Comparison of ENCODE assay signal across 33 cellular contexts in genomic region chr4:84264652-84265051, GRCh38.
"Had no signal": no experiment of that assay in that cellular context is flagged by ENCODE, and none has a peak within 500 bp of the region (broad histone marks: within the 10 kb centered on the region; RNA-seq: fewer than 3 reads in every experiment).

No MANE protein-coding gene starts in this region.

- DNase-seq: activated effector memory CD4-positive, alpha-beta T cell treated with anti-CD3 and anti-CD28 coated beads, Interleukin-2, amount 50 U/mL, for 16 hours; activated effector memory CD4-positive, alpha-beta T cell treated with Interleukin-2 at 50 U/mL for 16 hours; activated gamma-delta T cell; activated gamma-delta T cell treated with Interleukin-2 at 50 U/mL for 16 hours; activated naive CD4-positive, alpha-beta T cell; activated naive CD4-positive, alpha-beta T cell treated with anti-CD3 and anti-CD28 coated beads for 36 hours; activated naive CD4-positive, alpha-beta T cell treated with anti-CD3 and anti-CD28 coated beads, Interleukin-2, amount 10 ng/mL, durations not matched to agents 7 days and 5 days; activated naive CD4-positive, alpha-beta T cell treated with anti-CD3 and anti-CD28 coated beads, Interleukin-2, amount 50 U/mL, for 16 hours; activated naive CD4-positive, alpha-beta T cell treated with Interleukin-2 at 50 U/mL for 16 hours; activated naive CD8-positive, alpha-beta T cell treated with anti-CD3 and anti-CD28 coated beads for 36 hours; activated naive CD8-positive, alpha-beta T cell treated with anti-CD3 and anti-CD28 coated beads, Interleukin-2, amount 10 ng/mL, durations not matched to agents 7 days and 5 days; activated naive CD8-positive, alpha-beta T cell treated with anti-CD3 and anti-CD28 coated beads, Interleukin-2, amount 50 U/mL, for 24 hours; activated T-cell treated with anti-CD3 and anti-CD28 coated beads, Interleukin-2, amount 50 U/mL, for 4 hours; activated T-cell treated with anti-CD3 and anti-CD28 coated beads, Interleukin-2, amount 50 U/mL, for 48 hours; activated T-cell treated with anti-CD3 and anti-CD28 coated beads, Interleukin-2, amount 50 U/mL, for 72 hours; adrenal gland; amniotic stem cell; amygdala; anterior cingulate cortex; aorta; body of pancreas; brain microvascular endothelial cell; caudate nucleus; central memory CD4-positive, alpha-beta T cell; cerebellar nuclear complex had no signal

- H3K4me3 ChIP-seq: adrenal gland, ascending aorta, body of pancreas, breast epithelium, cardiac muscle cell had no signal

- ATAC-seq: activated naive CD4-positive, alpha-beta T cell treated with anti-CD3 and anti-CD28 coated beads, Interleukin-2, amount 50 U/mL, for 72 hours; activated naive CD8-positive, alpha-beta T cell treated with anti-CD3 and anti-CD28 coated beads, Interleukin-2, amount 50 U/mL, for 24 hours; activated T-cell treated with anti-CD3 and anti-CD28 coated beads, Interleukin-2, amount 50 U/mL, for 4 hours; activated T-cell treated with anti-CD3 and anti-CD28 coated beads, Interleukin-2, amount 50 U/mL, for 72 hours; activated T-helper 17 cell treated with anti-CD3 and anti-CD28 coated beads, Interleukin-2, amount 50 U/mL, for 72 hours; body of pancreas had no signal

- H3K27ac ChIP-seq: adrenal gland, ascending aorta, body of pancreas, brain microvascular endothelial cell, breast epithelium, cardiac muscle cell had no signal

- H3K27me3 ChIP-seq: adrenal gland, ascending aorta, body of pancreas, brain microvascular endothelial cell, breast epithelium, cardiac muscle cell had no signal

- H3K9me3 ChIP-seq: adrenal gland had no signal

- FAIRE-seq: astrocyte, bronchial epithelial cell, colon had no signal

- H3K36me3 ChIP-seq: adrenal gland, ascending aorta, brain microvascular endothelial cell, breast epithelium, cardiac muscle cell had no signal

- H3K4me1 ChIP-seq: adrenal gland, ascending aorta, body of pancreas, breast epithelium had no signal
